Comparison of ENCODE assay signal across 1 cellular context in the genomic region with DNA sequence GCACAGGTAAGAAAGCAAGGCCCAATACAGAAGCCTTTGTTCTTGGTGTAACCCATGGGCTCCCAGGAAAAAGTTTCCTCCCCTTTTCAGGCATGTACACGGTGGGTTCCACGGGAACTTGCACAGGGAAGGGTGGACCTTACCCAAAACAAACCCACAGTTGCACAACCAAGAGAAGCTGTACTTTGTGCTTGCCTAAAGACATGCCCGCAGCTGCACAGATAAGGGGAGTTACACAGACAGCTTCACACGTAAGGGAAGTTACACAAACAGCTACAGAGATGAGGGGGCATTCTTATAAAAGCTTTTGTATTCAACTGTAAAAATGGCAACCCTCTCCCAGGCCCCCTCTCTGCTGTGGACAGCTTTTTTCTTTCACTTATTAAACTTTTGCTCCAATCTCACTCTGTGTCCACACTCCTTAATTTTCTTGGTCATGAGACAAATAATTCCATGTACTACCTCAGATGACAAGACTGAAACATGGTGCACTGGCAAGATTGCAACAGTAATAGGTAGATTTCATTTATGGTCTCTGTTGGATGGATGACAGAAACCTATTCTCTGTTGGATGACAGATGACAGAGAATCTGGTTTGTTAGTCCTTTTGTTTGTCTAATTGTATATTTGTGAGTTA.
TF ChIP-seq lines count a peak whose summit lies in the region.

No MANE protein-coding gene starts in this region.

TF ChIP-seq in HepG2, 621 proteins besides CTCF, POLR2A, EP300 and RAD21 (continued from another document):
- TF ChIP-seq NR0B2 (CRISPR knock-in tag; IDR thresholded peaks at IDR 0.05) = no peak
- 0 out of 2 replicates have a peak, but pooled peaks have one; percentile 30 for TF ChIP-seq ZNF343 (CRISPR knock-in tag; IDR thresholded peaks at IDR 0.05)
- TF ChIP-seq MTA3 (CRISPR knock-in tag; IDR thresholded peaks at IDR 0.05) = no peak
- TF ChIP-seq MXD4 (CRISPR knock-in tag; IDR thresholded peaks at IDR 0.05) = peak; percentile 51; the same call in 1 of the 2 replicates
- TF ChIP-seq ZNF546 (CRISPR knock-in tag; conservative IDR thresholded peaks at IDR 0.05) = no peak
- peak; percentile 55; the same call in 1 of the 2 replicates for TF ChIP-seq HMG20B (CRISPR knock-in tag; conservative IDR thresholded peaks at IDR 0.05)
- peak; percentile 48; the same call in 1 of the 2 replicates for TF ChIP-seq NR2C2 (CRISPR knock-in tag; IDR thresholded peaks at IDR 0.05; ENCODE audit: borderline replicate concordance)
- peak; percentile 71; the same call in 1 of the 2 replicates for TF ChIP-seq ZNF331 (CRISPR knock-in tag; IDR thresholded peaks at IDR 0.05)
- TF ChIP-seq ZBTB25 (CRISPR knock-in tag; IDR thresholded peaks at IDR 0.05) = 0 out of 2 replicates have a peak, but pooled peaks have one; percentile 64
- no peak for TF ChIP-seq ZFP36 (IDR thresholded peaks at IDR 0.05; ENCODE audit: borderline replicate concordance, low read depth, low read length, partially characterized antibody)
- TF ChIP-seq ZNF589 (CRISPR knock-in tag; conservative IDR thresholded peaks at IDR 0.05) = no peak
- TF ChIP-seq, protein P1, sequence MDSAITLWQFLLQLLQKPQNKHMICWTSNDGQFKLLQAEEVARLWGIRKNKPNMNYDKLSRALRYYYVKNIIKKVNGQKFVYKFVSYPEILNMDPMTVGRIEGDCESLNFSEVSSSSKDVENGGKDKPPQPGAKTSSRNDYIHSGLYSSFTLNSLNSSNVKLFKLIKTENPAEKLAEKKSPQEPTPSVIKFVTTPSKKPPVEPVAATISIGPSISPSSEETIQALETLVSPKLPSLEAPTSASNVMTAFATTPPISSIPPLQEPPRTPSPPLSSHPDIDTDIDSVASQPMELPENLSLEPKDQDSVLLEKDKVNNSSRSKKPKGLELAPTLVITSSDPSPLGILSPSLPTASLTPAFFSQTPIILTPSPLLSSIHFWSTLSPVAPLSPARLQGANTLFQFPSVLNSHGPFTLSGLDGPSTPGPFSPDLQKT (CRISPR knock-in tag; IDR thresholded peaks at IDR 0.05; ENCODE audit: borderline replicate concordance) = no peak
- TF ChIP-seq PHF21A (CRISPR knock-in tag; IDR thresholded peaks at IDR 0.05) = peak; percentile 78; the same call in 1 of the 2 replicates
- TF ChIP-seq, protein P2, sequence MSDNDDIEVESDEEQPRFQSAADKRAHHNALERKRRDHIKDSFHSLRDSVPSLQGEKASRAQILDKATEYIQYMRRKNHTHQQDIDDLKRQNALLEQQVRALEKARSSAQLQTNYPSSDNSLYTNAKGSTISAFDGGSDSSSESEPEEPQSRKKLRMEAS (IDR thresholded peaks at IDR 0.05) = no peak; the same call in 1 of the 2 replicates
- no peak for TF ChIP-seq ZNF678 (CRISPR knock-in tag; IDR thresholded peaks at IDR 0.05)
- no peak for TF ChIP-seq ZNF354B (CRISPR knock-in tag; IDR thresholded peaks at IDR 0.05)
- TF ChIP-seq ZNF619 (CRISPR knock-in tag; IDR thresholded peaks at IDR 0.05) = no peak
- TF ChIP-seq NAIF1 (CRISPR knock-in tag; IDR thresholded peaks at IDR 0.05; ENCODE audit: borderline replicate concordance) = no peak
- TF ChIP-seq THYN1 (CRISPR knock-in tag; IDR thresholded peaks at IDR 0.05; ENCODE audit: borderline replicate concordance, low read depth) = no peak
- TF ChIP-seq MED1 (CRISPR knock-in tag; IDR thresholded peaks at IDR 0.05) = peak; percentile 63
- TF ChIP-seq NFIC (IDR thresholded peaks at IDR 0.05; ENCODE audit: low read length) = peak; percentile 82; the same call in 1 of the 2 replicates
- peak; percentile 94 for TF ChIP-seq ZMYM2 (CRISPR knock-in tag; IDR thresholded peaks at IDR 0.05)
- TF ChIP-seq HNRNPLL (IDR thresholded peaks at IDR 0.05; ENCODE audit: low read depth, low read length, poor library complexity, severe bottlenecking) = no peak
- no peak for TF ChIP-seq HMGXB3 (CRISPR knock-in tag; IDR thresholded peaks at IDR 0.05; ENCODE audit: borderline replicate concordance)
- TF ChIP-seq PAF1 (CRISPR knock-in tag; IDR thresholded peaks at IDR 0.05) = no peak
- TF ChIP-seq HDAC2 (CRISPR knock-in tag; IDR thresholded peaks at IDR 0.05) = peak; percentile 98
- TF ChIP-seq ZSCAN30 (CRISPR knock-in tag; IDR thresholded peaks at IDR 0.05) = no peak
- TF ChIP-seq IKZF1 (IDR thresholded peaks at IDR 0.05) = no peak
- TF ChIP-seq KDM3A (CRISPR knock-in tag; IDR thresholded peaks at IDR 0.05; ENCODE audit: low read depth) = peak; percentile 43; the same call in 1 of the 2 replicates
- no peak for TF ChIP-seq ZNF121 (CRISPR knock-in tag; IDR thresholded peaks at IDR 0.05)
- 0 out of 2 replicates have a peak, but pooled peaks have one; percentile 32 for TF ChIP-seq KAT7 (CRISPR knock-in tag; IDR thresholded peaks at IDR 0.05; ENCODE audit: borderline replicate concordance)
- TF ChIP-seq, protein P3, sequence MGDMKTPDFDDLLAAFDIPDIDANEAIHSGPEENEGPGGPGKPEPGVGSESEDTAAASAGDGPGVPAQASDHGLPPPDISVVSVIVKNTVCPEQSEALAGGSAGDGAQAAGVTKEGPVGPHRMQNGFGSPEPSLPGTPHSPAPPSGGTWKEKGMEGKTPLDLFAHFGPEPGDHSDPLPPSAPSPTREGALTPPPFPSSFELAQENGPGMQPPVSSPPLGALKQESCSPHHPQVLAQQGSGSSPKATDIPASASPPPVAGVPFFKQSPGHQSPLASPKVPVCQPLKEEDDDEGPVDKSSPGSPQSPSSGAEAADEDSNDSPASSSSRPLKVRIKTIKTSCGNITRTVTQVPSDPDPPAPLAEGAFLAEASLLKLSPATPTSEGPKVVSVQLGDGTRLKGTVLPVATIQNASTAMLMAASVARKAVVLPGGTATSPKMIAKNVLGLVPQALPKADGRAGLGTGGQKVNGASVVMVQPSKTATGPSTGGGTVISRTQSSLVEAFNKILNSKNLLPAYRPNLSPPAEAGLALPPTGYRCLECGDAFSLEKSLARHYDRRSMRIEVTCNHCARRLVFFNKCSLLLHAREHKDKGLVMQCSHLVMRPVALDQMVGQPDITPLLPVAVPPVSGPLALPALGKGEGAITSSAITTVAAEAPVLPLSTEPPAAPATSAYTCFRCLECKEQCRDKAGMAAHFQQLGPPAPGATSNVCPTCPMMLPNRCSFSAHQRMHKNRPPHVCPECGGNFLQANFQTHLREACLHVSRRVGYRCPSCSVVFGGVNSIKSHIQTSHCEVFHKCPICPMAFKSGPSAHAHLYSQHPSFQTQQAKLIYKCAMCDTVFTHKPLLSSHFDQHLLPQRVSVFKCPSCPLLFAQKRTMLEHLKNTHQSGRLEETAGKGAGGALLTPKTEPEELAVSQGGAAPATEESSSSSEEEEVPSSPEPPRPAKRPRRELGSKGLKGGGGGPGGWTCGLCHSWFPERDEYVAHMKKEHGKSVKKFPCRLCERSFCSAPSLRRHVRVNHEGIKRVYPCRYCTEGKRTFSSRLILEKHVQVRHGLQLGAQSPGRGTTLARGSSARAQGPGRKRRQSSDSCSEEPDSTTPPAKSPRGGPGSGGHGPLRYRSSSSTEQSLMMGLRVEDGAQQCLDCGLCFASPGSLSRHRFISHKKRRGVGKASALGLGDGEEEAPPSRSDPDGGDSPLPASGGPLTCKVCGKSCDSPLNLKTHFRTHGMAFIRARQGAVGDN (CRISPR knock-in tag; IDR thresholded peaks at IDR 0.05) = no peak
- no peak for TF ChIP-seq ZNF547 (CRISPR knock-in tag; IDR thresholded peaks at IDR 0.05)
- peak; percentile 78 for TF ChIP-seq ARNTL (CRISPR knock-in tag; IDR thresholded peaks at IDR 0.05)
- TF ChIP-seq SOX6 (IDR thresholded peaks at IDR 0.05) = no peak
- TF ChIP-seq SOX6 (CRISPR knock-in tag; IDR thresholded peaks at IDR 0.05) = peak; percentile 94
- no peak for TF ChIP-seq ZNF674 (CRISPR knock-in tag; IDR thresholded peaks at IDR 0.05; ENCODE audit: low read depth)
- peak; percentile 87 for TF ChIP-seq TBX2 (CRISPR knock-in tag; IDR thresholded peaks at IDR 0.05; ENCODE audit: borderline replicate concordance)
- peak; percentile 93 for TF ChIP-seq PHF5A (CRISPR knock-in tag; IDR thresholded peaks at IDR 0.05; ENCODE audit: low read depth, unreplicated experiment)
- TF ChIP-seq ZNF329 (CRISPR knock-in tag; IDR thresholded peaks at IDR 0.05; ENCODE audit: low read depth) = no peak
- TF ChIP-seq NFKB2 (CRISPR knock-in tag; IDR thresholded peaks at IDR 0.05; ENCODE audit: borderline replicate concordance) = no peak
- TF ChIP-seq ZNF468 (CRISPR knock-in tag; IDR thresholded peaks at IDR 0.05) = no peak
- TF ChIP-seq PAX8 (CRISPR knock-in tag; IDR thresholded peaks at IDR 0.05; ENCODE audit: borderline replicate concordance) = no peak
TF ChIP-seq in HepG2: peak in this region for 183.
